ENCODE assay signal across 1 cellular context in the genomic region with DNA sequence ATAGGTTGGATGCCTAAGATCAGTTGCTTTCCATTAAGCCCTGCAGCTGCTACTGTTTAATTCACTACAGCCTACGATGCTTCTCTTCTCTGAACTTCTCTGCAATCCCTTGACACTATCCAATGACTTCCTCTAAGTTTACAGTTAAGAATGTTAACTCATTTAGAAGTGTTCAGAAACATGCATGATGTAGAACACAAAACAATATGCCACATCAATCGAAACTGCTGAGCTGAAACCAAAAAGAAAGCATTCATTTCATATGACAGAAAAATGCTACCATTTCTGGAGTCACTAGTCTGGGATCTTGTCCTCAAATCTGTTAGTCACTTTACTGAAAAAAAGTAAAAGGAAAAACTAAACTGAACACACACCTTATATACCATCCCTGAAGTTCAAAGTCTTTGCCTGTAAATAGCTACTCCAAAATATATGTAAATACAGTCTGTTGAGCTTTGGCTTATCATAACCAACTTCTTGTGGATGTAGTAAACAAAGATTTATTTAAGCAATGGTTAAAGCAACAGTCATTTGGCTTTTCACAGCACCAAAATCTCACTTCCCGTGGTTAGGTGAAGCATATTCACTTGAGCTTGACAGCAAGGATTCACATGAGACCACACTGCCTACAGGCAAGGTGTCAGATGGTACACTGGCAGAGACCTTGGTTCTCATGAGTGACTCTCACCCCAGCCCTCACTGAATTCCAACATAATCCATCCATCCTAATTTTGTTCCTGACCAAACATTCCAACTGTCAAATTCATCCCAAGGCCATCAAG.
TF ChIP-seq lines count a peak whose summit lies in the region.

No MANE protein-coding gene starts in this region.

TF ChIP-seq in HepG2, 621 proteins besides CTCF, POLR2A, EP300 and RAD21:
- TF ChIP-seq ETV6 (CRISPR knock-in tag; conservative IDR thresholded peaks at IDR 0.05) (no peak), MEF2D (CRISPR knock-in tag; IDR thresholded peaks at IDR 0.05) (no peak), ZNF616 (CRISPR knock-in tag; IDR thresholded peaks at IDR 0.05; ENCODE audit: low read depth) (no peak), SMAD1 (CRISPR knock-in tag; IDR thresholded peaks at IDR 0.05; ENCODE audit: borderline replicate concordance, low read depth) (no peak), SOX6 (IDR thresholded peaks at IDR 0.05) (no peak), SOX6 (CRISPR knock-in tag; IDR thresholded peaks at IDR 0.05) (no peak), SALL1 (CRISPR knock-in tag; IDR thresholded peaks at IDR 0.05) (no peak), ZNF720 (CRISPR knock-in tag; IDR thresholded peaks at IDR 0.05) (no peak), SOX5 (CRISPR knock-in tag; IDR thresholded peaks at IDR 0.05; ENCODE audit: borderline replicate concordance) (no peak)
- TF ChIP-seq, protein P1, sequence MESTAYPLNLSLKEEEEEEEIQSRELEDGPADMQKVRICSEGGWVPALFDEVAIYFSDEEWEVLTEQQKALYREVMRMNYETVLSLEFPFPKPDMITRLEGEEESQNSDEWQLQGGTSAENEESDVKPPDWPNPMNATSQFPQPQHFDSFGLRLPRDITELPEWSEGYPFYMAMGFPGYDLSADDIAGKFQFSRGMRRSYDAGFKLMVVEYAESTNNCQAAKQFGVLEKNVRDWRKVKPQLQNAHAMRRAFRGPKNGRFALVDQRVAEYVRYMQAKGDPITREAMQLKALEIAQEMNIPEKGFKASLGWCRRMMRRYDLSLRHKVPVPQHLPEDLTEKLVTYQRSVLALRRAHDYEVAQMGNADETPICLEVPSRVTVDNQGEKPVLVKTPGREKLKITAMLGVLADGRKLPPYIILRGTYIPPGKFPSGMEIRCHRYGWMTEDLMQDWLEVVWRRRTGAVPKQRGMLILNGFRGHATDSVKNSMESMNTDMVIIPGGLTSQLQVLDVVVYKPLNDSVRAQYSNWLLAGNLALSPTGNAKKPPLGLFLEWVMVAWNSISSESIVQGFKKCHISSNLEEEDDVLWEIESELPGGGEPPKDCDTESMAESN (CRISPR knock-in tag; conservative IDR thresholded peaks at IDR 0.05), result no peak
- TF ChIP-seq, protein P2, sequence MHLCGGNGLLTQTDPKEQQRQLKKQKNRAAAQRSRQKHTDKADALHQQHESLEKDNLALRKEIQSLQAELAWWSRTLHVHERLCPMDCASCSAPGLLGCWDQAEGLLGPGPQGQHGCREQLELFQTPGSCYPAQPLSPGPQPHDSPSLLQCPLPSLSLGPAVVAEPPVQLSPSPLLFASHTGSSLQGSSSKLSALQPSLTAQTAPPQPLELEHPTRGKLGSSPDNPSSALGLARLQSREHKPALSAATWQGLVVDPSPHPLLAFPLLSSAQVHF (CRISPR knock-in tag; IDR thresholded peaks at IDR 0.05), result no peak
- TF ChIP-seq, protein P3, sequence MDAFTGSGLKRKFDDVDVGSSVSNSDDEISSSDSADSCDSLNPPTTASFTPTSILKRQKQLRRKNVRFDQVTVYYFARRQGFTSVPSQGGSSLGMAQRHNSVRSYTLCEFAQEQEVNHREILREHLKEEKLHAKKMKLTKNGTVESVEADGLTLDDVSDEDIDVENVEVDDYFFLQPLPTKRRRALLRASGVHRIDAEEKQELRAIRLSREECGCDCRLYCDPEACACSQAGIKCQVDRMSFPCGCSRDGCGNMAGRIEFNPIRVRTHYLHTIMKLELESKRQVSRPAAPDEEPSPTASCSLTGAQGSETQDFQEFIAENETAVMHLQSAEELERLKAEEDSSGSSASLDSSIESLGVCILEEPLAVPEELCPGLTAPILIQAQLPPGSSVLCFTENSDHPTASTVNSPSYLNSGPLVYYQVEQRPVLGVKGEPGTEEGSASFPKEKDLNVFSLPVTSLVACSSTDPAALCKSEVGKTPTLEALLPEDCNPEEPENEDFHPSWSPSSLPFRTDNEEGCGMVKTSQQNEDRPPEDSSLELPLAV (CRISPR knock-in tag; conservative IDR thresholded peaks at IDR 0.05; ENCODE audit: low read depth), result no peak
